Comparison of ENCODE assay signal across 8 cellular contexts in genomic region chr14:38867561-38868150, GRCh38.
DNase-seq lines count a peak whose midpoint lies in the region; TF ChIP-seq lines count a peak whose summit lies in the region.

No MANE protein-coding gene starts in this region.

- H3K27me3 Mint-ChIP-seq in glutamatergic neuron (ENCODE audit: unreplicated experiment), result peaks cover 3% of the 10 kb centered on the region

- intact Hi-C loops in posterior cingulate gyrus (cut with DNase I), result loop anchor here (1.0 to 10.0 kb wide), 3 partner anchors 145 to 883 kb away; no protein-coding TSS in a partner anchor

- peaks cover 18% of the 10 kb centered on the region for H3K4me1 Mint-ChIP-seq in glutamatergic neuron (ENCODE audit: low read depth, unreplicated experiment)

- peaks cover 16% of the 10 kb centered on the region for H3K36me3 Mint-ChIP-seq in glutamatergic neuron (ENCODE audit: unreplicated experiment)

- no peak overlapping the region for H3K4me3 ChIP-seq in GM12865 (ENCODE audit: low read depth, low read length)

- H3K27ac Mint-ChIP-seq in glutamatergic neuron (ENCODE audit: unreplicated experiment), result peak overlapping the region; percentile 82

- TF ChIP-seq CTCF in GM12865 (IDR thresholded peaks at IDR 0.05; ENCODE audit: insufficient read depth, low read depth, low read length, missing control alignments) (peak; percentile 82), glutamatergic neuron (IDR thresholded peaks at IDR 0.05; ENCODE audit: partially characterized antibody, unreplicated experiment) (peak; percentile 91)

- peaks cover 12% of the 10 kb centered on the region for H3K9me3 Mint-ChIP-seq in glutamatergic neuron (ENCODE audit: unreplicated experiment)

- no peak overlapping the region for H3K4me3 Mint-ChIP-seq in glutamatergic neuron (ENCODE audit: unreplicated experiment)

- in situ Hi-C loops in SK-MEL-5 (cut with HindIII; ENCODE audit: low pct_unique_long_range_greater_than_20kb, low sequenced_read_pairs), result no loop called here

- CTCF ChIA-PET in HEK293T (lab: Yijun Ruan, JAX), result interaction anchor here (0.6 to 1.4 kb wide), 9 partner anchors 10 to 346 kb away, joined by 3 to 13 read pairs (median 3); no protein-coding TSS in a partner anchor

- DNase-seq in GM12865 (ENCODE audit: low read depth) (peak; percentile 84), HEK293T (ENCODE audit: extremely low spot score) (peak; percentile 72), MV-4-11 (lab: John Stamatoyannopoulos, UW) (peak; percentile 74), SK-MEL-5 (ENCODE audit: low read depth, low spot score) (peak; percentile 81), glutamatergic neuron (peak; percentile 77), posterior cingulate gyrus (peak; percentile 49 to 95 (median 84)), germinal center (ENCODE audit: low spot score) (no peak)
- peak; percentile 48 for DNase-seq in activated naive CD4-positive, alpha-beta T cell treated with anti-CD3 and anti-CD28 coated beads, Interleukin-2, amount 50 U/mL, for 16 hours

- POLR2A ChIA-PET in HEK293T (lab: Yijun Ruan, JAX), result no interaction called here

TF ChIP-seq in HEK293T, 16 proteins besides CTCF, POLR2A, EP300 and RAD21:
- TF ChIP-seq CTBP1 (IDR thresholded peaks at IDR 0.05; ENCODE audit: borderline replicate concordance), result no peak
- no peak for TF ChIP-seq ZNF384 (IDR thresholded peaks at IDR 0.05)
- no peak for TF ChIP-seq TARDBP (IDR thresholded peaks at IDR 0.05)
- no peak for TF ChIP-seq L3MBTL2 (conservative IDR thresholded peaks at IDR 0.05)
- TF ChIP-seq FOXM1 (IDR thresholded peaks at IDR 0.05; ENCODE audit: borderline replicate concordance), result no peak
- TF ChIP-seq FOXK2 (IDR thresholded peaks at IDR 0.05), result no peak
- TF ChIP-seq FOXA1 (IDR thresholded peaks at IDR 0.05), result no peak
- TF ChIP-seq SUZ12 (IDR thresholded peaks at IDR 0.05), result no peak
- no peak for TF ChIP-seq SP1 (IDR thresholded peaks at IDR 0.05)
